Comparison of ENCODE assay signal across 8 cellular contexts in the genomic region with DNA sequence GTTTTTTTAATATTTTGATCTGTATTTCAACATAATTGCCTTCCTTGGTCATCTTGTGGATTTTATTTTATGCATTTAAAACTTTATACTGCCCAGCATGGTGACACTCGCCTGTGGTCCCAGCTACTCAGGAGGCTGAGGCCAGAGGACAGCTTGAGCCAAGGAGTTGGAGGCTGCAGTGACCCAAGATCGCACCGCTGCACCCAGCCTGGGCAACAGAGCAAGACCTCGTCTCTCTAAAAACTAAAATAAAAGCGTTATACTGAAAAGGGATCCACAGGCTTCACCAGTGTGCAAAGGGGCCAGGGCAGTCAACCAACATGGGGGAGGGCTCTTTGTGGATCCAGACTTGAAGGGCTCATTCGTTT. TPM values are rescaled to one million over a fixed set of nuclear protein-coding genes. Genes with fewer than 3 reads are reported as not detected.
DNase-seq lines count a peak whose midpoint lies in the region; ATAC-seq, FAIRE-seq and TF ChIP-seq lines count a peak whose summit lies in the region.

No MANE protein-coding gene starts in this region.

- no peak for ATAC-seq in left lung
- no peak for ATAC-seq in GM21390 (IDR thresholded peaks at IDR 0.05; ENCODE audit: unreplicated experiment)

- TF ChIP-seq CTCF in HFFc6 (IDR thresholded peaks at IDR 0.05) (no peak), astrocyte (IDR thresholded peaks at IDR 0.05; ENCODE audit: insufficient read depth, low read depth, low read length) (no peak), left lung (IDR thresholded peaks at IDR 0.05) (no peak), spleen (IDR thresholded peaks at IDR 0.05 in 8 of 11, conservative IDR thresholded peaks at IDR 0.05 in 3 of 11) (no peak)

- peak overlapping the region; percentile 98 for H3K4me3 Mint-ChIP-seq in HFFc6
- peak overlapping the region; percentile 87 for H3K4me3 Mint-ChIP-seq in astrocyte (ENCODE audit: unreplicated experiment)

- H3K4me1 Mint-ChIP-seq in HFFc6 (ENCODE audit: low read depth) = peaks cover 58% of the 10 kb centered on the region
- peaks cover 6% of the 10 kb centered on the region for H3K4me1 Mint-ChIP-seq in astrocyte (ENCODE audit: low read depth, unreplicated experiment)

- H3K9me3 Mint-ChIP-seq in HFFc6 = no peaks in the 10 kb centered on the region
- H3K9me3 Mint-ChIP-seq in astrocyte (ENCODE audit: unreplicated experiment) = no peaks in the 10 kb centered on the region

- H4K20me1 ChIP-seq in astrocyte (ENCODE audit: insufficient read depth, low read length) = no peaks in the 10 kb centered on the region

- H3K4me2 ChIP-seq in astrocyte (ENCODE audit: low read length) = peak overlapping the region; percentile 99

- H3K36me3 ChIP-seq in astrocyte (ENCODE audit: insufficient read depth, low read length) = no peaks in the 10 kb centered on the region
- no peaks in the 10 kb centered on the region for H3K36me3 ChIP-seq in left lung
- H3K36me3 ChIP-seq in spleen = no peaks in the 10 kb centered on the region

- WGBS in spleen, 5 donors = 57 to 67% (median 60%) methylated on average over 5 to 6 of the region's 6 CpGs

- H3K9ac ChIP-seq in astrocyte (ENCODE audit: low read length) = peak overlapping the region; percentile 86

- H2AFZ ChIP-seq in astrocyte (ENCODE audit: low read depth, low read length) = peak overlapping the region; percentile 86

- H3K36me3 Mint-ChIP-seq in HFFc6 (ENCODE audit: low read depth) = peaks cover 24% of the 10 kb centered on the region
- H3K36me3 Mint-ChIP-seq in astrocyte (ENCODE audit: low read depth, unreplicated experiment) = peaks cover 4% of the 10 kb centered on the region

- no peaks in the 10 kb centered on the region for H3K9me3 ChIP-seq in astrocyte (ENCODE audit: insufficient read depth, low read depth, low read length)
- H3K9me3 ChIP-seq in left lung = no peaks in the 10 kb centered on the region
- H3K9me3 ChIP-seq in spleen = no peaks in the 10 kb centered on the region

- peak overlapping the region; percentile 73 for H3K4me3 ChIP-seq in astrocyte (ENCODE audit: insufficient read depth, low read depth, low read length)
- H3K4me3 ChIP-seq in left lung = peak overlapping the region; percentile 65 to 68
- H3K4me3 ChIP-seq in spleen = peak overlapping the region; percentile 52 to 82 (median 60)

- H3K27me3 ChIP-seq in astrocyte (ENCODE audit: insufficient read depth, low read length) (no peaks in the 10 kb centered on the region), left lung (peaks cover 12 to 47% of the 10 kb centered on the region in 2 donors), spleen (replicated peaks in 1 of 7) (peaks cover 0 to 40% (median 22%) of the 10 kb centered on the region in 7 donors)

- peak overlapping the region; percentile 86 for H3K27ac Mint-ChIP-seq in HFFc6
- no peak overlapping the region for H3K27ac Mint-ChIP-seq in astrocyte (ENCODE audit: unreplicated experiment)

- H3K27me3 Mint-ChIP-seq in HFFc6 (ENCODE audit: insufficient read depth) (no peaks in the 10 kb centered on the region), astrocyte (ENCODE audit: low read depth, unreplicated experiment) (no peaks in the 10 kb centered on the region)

- peak overlapping the region; percentile 69 for H3K27ac ChIP-seq in astrocyte (ENCODE audit: low read depth, low read length)
- peak overlapping the region; percentile 82 to 85 for H3K27ac ChIP-seq in left lung
- peak overlapping the region; percentile 49 to 93 (median 88) for H3K27ac ChIP-seq in spleen

- no peak for FAIRE-seq in astrocyte (lab: Jason Lieb, UNC)

- no peak for TF ChIP-seq POLR2A in spleen (IDR thresholded peaks at IDR 0.05)

- intact Hi-C loops in left lung (cut with DNase I) = no loop called here
- intact Hi-C loops in spleen (cut with DNase I; ENCODE audit: low total_unique reads) = no loop called here

- peaks cover 11% of the 10 kb centered on the region for H3K4me1 ChIP-seq in astrocyte (ENCODE audit: insufficient read depth, low read length)
- H3K4me1 ChIP-seq in left lung = peaks cover 0 to 35% of the 10 kb centered on the region in 2 donors
- peaks cover 4 to 55% (median 40%) of the 10 kb centered on the region in 6 donors for H3K4me1 ChIP-seq in spleen

- DNase-seq in HFFc6 (no peak), astrocyte (ENCODE audit: low read depth) (no peak), left lung (no peak), spleen (no peak), RKO (ENCODE audit: low spot score) (no peak), NCI-H1105 treated with DMSO at 0.1 percent for 48 hours (lab: John Stamatoyannopoulos, UW) (no peak), NCI-H2081 treated with DMSO at 0.1 percent for 48 hours (lab: John Stamatoyannopoulos, UW) (no peak)

- peaks cover 12% of the 10 kb centered on the region for H3K79me2 ChIP-seq in astrocyte (ENCODE audit: insufficient read depth, low read length)

RNA-seq across cellular contexts. Expression of gene NID1, which starts 1.4 kb away (rescaled TPM):
- total RNA-seq in HFFc6 (2021; fragmentation: NEBNext Ultra II Directional; extraction: Animal tissue kit (Norgen Biotek cat#: 25700)) = 100 to 1,000 TPM in 5 of 6 experiments, 10 to 100 TPM in 1; 97.5 to 124 (median 107) TPM
- total RNA-seq in astrocyte (73.0 and 76.8 TPM in 2 replicates), left lung (10 to 100 TPM; 55.4 to 77.4 TPM), spleen (100 to 1,000 TPM in 5 of 7 donors, 10 to 100 TPM in 2; 48.1 to 178 (median 101) TPM)
- polyA plus RNA-seq in spleen = 10 to 100 TPM in 2 of 3 donors, 1 to 10 TPM in 1; 6.8 to 13.3 (median 12.9) TPM
